8 cellular contexts compared by ENCODE assay signal in genomic region chr13:106520205-106521004, GRCh38. TPM values are rescaled to one million over a fixed set of nuclear protein-coding genes. Genes with fewer than 3 reads are reported as not detected.
A peak's percentile ranks its signal among the peaks of the same experiment; 100 is the strongest.
DNase-seq lines count a peak whose midpoint lies in the region; ATAC-seq and TF ChIP-seq lines count a peak whose summit lies in the region.
"Had no signal": no experiment of that assay in that cellular context is flagged by ENCODE, and none has a peak within 500 bp of the region (broad histone marks: within the 10 kb centered on the region; RNA-seq: fewer than 3 reads in every experiment).

No MANE protein-coding gene starts in this region.

- H3K4me3 Mint-ChIP-seq in progenitor cell of endocrine pancreas (ENCODE audit: low read depth) = no peak overlapping the region
- H3K4me3 Mint-ChIP-seq: naive thymus-derived CD4-positive, alpha-beta T cell had no signal

- peaks cover 0 to 49% (median 37%) of the 10 kb centered on the region in 4 donors for H3K4me1 ChIP-seq in esophagus muscularis mucosa

- peaks cover 5% of the 10 kb centered on the region for H3K36me3 Mint-ChIP-seq in progenitor cell of endocrine pancreas (ENCODE audit: insufficient read depth)
- H3K36me3 Mint-ChIP-seq: naive thymus-derived CD4-positive, alpha-beta T cell had no signal

- H3K9me3 Mint-ChIP-seq in progenitor cell of endocrine pancreas (ENCODE audit: low read depth) = no peaks in the 10 kb centered on the region

- peak overlapping the region; percentile 94 for H3K27ac Mint-ChIP-seq in progenitor cell of endocrine pancreas
- H3K27ac Mint-ChIP-seq: naive thymus-derived CD4-positive, alpha-beta T cell had no signal

- peaks cover 55% of the 10 kb centered on the region for H3K4me1 Mint-ChIP-seq in progenitor cell of endocrine pancreas (ENCODE audit: low read depth)
- H3K4me1 Mint-ChIP-seq: naive thymus-derived CD4-positive, alpha-beta T cell had no signal

- no peak for ATAC-seq in GM18870 (IDR thresholded peaks at IDR 0.05; ENCODE audit: unreplicated experiment)
- ATAC-seq in GM21515 (IDR thresholded peaks at IDR 0.05; ENCODE audit: unreplicated experiment) = no peak
- ATAC-seq: naive thymus-derived CD4-positive, alpha-beta T cell had no signal

- intact Hi-C loops in esophagus muscularis mucosa (cut with DNase I) = no loop called here

- H3K27ac ChIP-seq in esophagus muscularis mucosa (replicated peaks in 1 of 4) = no peak overlapping the region

- DNase-seq in GM10266 (ENCODE audit: extremely low spot score) (no peak), NCI-H748 (lab: John Stamatoyannopoulos, UW; ENCODE audit: unreplicated experiment) (peak; percentile 80), esophagus muscularis mucosa (ENCODE audit: extremely low spot score) (no peak), progenitor cell of endocrine pancreas (ENCODE audit: low spot score, unreplicated experiment) (no peak)
- no peak for DNase-seq in activated effector memory CD4-positive, alpha-beta T cell treated with anti-CD3 and anti-CD28 coated beads, Interleukin-2, amount 50 U/mL, for 16 hours
- DNase-seq: naive thymus-derived CD4-positive, alpha-beta T cell had no signal

- no peak for TF ChIP-seq POLR2A in esophagus muscularis mucosa (IDR thresholded peaks at IDR 0.05; ENCODE audit: low read depth)

- no peak for TF ChIP-seq EP300 in esophagus muscularis mucosa (IDR thresholded peaks at IDR 0.05)

- H3K27me3 Mint-ChIP-seq in progenitor cell of endocrine pancreas = no peaks in the 10 kb centered on the region

- no peaks in the 10 kb centered on the region for H3K27me3 ChIP-seq in esophagus muscularis mucosa

- no peak overlapping the region for H3K4me3 ChIP-seq in esophagus muscularis mucosa

- H3K36me3 ChIP-seq in esophagus muscularis mucosa = no peaks in the 10 kb centered on the region

- WGBS in esophagus muscularis mucosa = 71% methylated on average over 12 of the region's 12 CpGs

- peak; percentile 26 for TF ChIP-seq CTCF in GM10266 (IDR thresholded peaks at IDR 0.05; ENCODE audit: control insufficient read depth, insufficient read depth, low read depth, missing control alignments)
- peak; percentile 38 to 53 (median 41) for TF ChIP-seq CTCF in esophagus muscularis mucosa (IDR thresholded peaks at IDR 0.05)
- peak; percentile 59 for TF ChIP-seq CTCF in progenitor cell of endocrine pancreas (IDR thresholded peaks at IDR 0.05; ENCODE audit: unreplicated experiment)

- H3K9me3 ChIP-seq in esophagus muscularis mucosa = no peaks in the 10 kb centered on the region

RNA-seq across cellular contexts. Expression of gene EFNB2, which starts 15.1 kb away (rescaled TPM):
- total RNA-seq in esophagus muscularis mucosa (10 to 100 TPM in 3 of 4 donors, 1 to 10 TPM in 1; 10.0 to 20.2 (median 17.5) TPM), progenitor cell of endocrine pancreas (44.2 and 50.8 TPM in 2 replicates)

RNA-seq across cellular contexts. Expression of gene ARGLU1, which starts 47.5 kb away (rescaled TPM):
- total RNA-seq in esophagus muscularis mucosa (10 to 100 TPM; 46.7 to 77.2 (median 62.6) TPM), progenitor cell of endocrine pancreas (148 and 149 TPM in 2 replicates)
